16 cellular contexts compared by ENCODE assay signal in genomic region chr17:3986270-3986938, GRCh38. TPM values are rescaled to one million over a fixed set of nuclear protein-coding genes. Genes with fewer than 3 reads are reported as not detected.
A peak's percentile ranks its signal among the peaks of the same experiment; 100 is the strongest.
DNase-seq lines count a peak whose midpoint lies in the region; ATAC-seq and TF ChIP-seq lines count a peak whose summit lies in the region.
"Had no signal": no experiment of that assay in that cellular context is flagged by ENCODE, and none has a peak within 500 bp of the region (broad histone marks: within the 10 kb centered on the region; RNA-seq: fewer than 3 reads in every experiment).

No MANE protein-coding gene starts in this region.

- no peak overlapping the region for H2AFZ ChIP-seq in smooth muscle cell (ENCODE audit: low read depth)

- no peaks in the 10 kb centered on the region for H3K36me3 Mint-ChIP-seq in activated B cell treated with CpG ODN at 0.5 μM for 24 hours (ENCODE audit: low read depth)
- H3K36me3 Mint-ChIP-seq: activated naive CD4-positive, alpha-beta T cell treated with anti-CD3 and anti-CD28 coated beads, Interleukin-2, amount 50 U/mL, for 72 hours; natural killer cell treated with Interleukin-12 subunit alpha and Interleukin-12 subunit beta and Interleukin-15 and Interleukin-18, amount 100 ng/mL, for 72 hours had no signal

- no peak for TF ChIP-seq EP300 in upper lobe of left lung (IDR thresholded peaks at IDR 0.05)

- H3F3A ChIP-seq in smooth muscle cell (ENCODE audit: low read depth) = no peaks in the 10 kb centered on the region

- H4K20me1 ChIP-seq in smooth muscle cell (ENCODE audit: low read depth) = no peaks in the 10 kb centered on the region

- 32 to 66% methylated on average over 6 to 16 of the region's 16 CpGs for WGBS in upper lobe of left lung, 2 donors
- 81% methylated on average over 16 of the region's 16 CpGs for WGBS in smooth muscle cell (ENCODE audit: low lambda C conversion rate)

- peaks cover 8% of the 10 kb centered on the region for H3K4me1 Mint-ChIP-seq in activated B cell treated with CpG ODN at 0.5 μM for 24 hours

- no peak overlapping the region for H3K27ac Mint-ChIP-seq in activated B cell treated with CpG ODN at 0.5 μM for 24 hours
- H3K27ac Mint-ChIP-seq: activated naive CD4-positive, alpha-beta T cell treated with anti-CD3 and anti-CD28 coated beads, Interleukin-2, amount 50 U/mL, for 72 hours; natural killer cell treated with Interleukin-12 subunit alpha and Interleukin-12 subunit beta and Interleukin-15 and Interleukin-18, amount 100 ng/mL, for 72 hours had no signal

- no peak overlapping the region for H3K9ac ChIP-seq in smooth muscle cell (ENCODE audit: low read depth)

- no peaks in the 10 kb centered on the region for H3K36me3 ChIP-seq in left ventricle myocardium inferior
- no peaks in the 10 kb centered on the region for H3K36me3 ChIP-seq in upper lobe of left lung
- no peaks in the 10 kb centered on the region for H3K36me3 ChIP-seq in BE2C
- no peaks in the 10 kb centered on the region for H3K36me3 ChIP-seq in smooth muscle cell (ENCODE audit: low read depth)

- H3K9me3 Mint-ChIP-seq in activated B cell treated with CpG ODN at 0.5 μM for 24 hours = no peaks in the 10 kb centered on the region
- H3K9me3 Mint-ChIP-seq: activated naive CD4-positive, alpha-beta T cell treated with anti-CD3 and anti-CD28 coated beads, Interleukin-2, amount 50 U/mL, for 72 hours; natural killer cell treated with Interleukin-12 subunit alpha and Interleukin-12 subunit beta and Interleukin-15 and Interleukin-18, amount 100 ng/mL, for 72 hours had no signal

- H3K4me3 ChIP-seq in left ventricle myocardium inferior (no peak overlapping the region), upper lobe of left lung (no peak overlapping the region), BE2C (ENCODE audit: low read depth, low read length) (no peak overlapping the region), smooth muscle cell (no peak overlapping the region)

- peaks cover 49% of the 10 kb centered on the region for H3K4me1 ChIP-seq in left ventricle myocardium inferior
- peaks cover 25 to 41% (median 34%) of the 10 kb centered on the region in 4 donors for H3K4me1 ChIP-seq in upper lobe of left lung
- no peaks in the 10 kb centered on the region for H3K4me1 ChIP-seq in BE2C
- no peaks in the 10 kb centered on the region for H3K4me1 ChIP-seq in smooth muscle cell (ENCODE audit: low read depth)

- H3K4me3 Mint-ChIP-seq in activated B cell treated with CpG ODN at 0.5 μM for 24 hours = no peak overlapping the region
- H3K4me3 Mint-ChIP-seq: natural killer cell treated with Interleukin-12 subunit alpha and Interleukin-12 subunit beta and Interleukin-15 and Interleukin-18, amount 100 ng/mL, for 72 hours had no signal

- DNase-seq in left ventricle myocardium inferior = no peak
- no peak for DNase-seq in left cardiac atrium
- no peak for DNase-seq in activated B cell treated with CpG ODN at 0.5 μM for 24 hours
- DNase-seq in kidney tubule cell (ENCODE audit: low spot score) = peak; percentile 32
- DNase-seq in upper lobe of left lung = no peak
- no peak for DNase-seq in BE2C
- DNase-seq in OCI-M1 (lab: John Stamatoyannopoulos, UW) = no peak
- no peak for DNase-seq in smooth muscle cell (lab: John Stamatoyannopoulos, UW; ENCODE audit: unreplicated experiment)
- DNase-seq: Calu3; KBM-7; NCI-H446 treated with DMSO at 0.1 percent for 48 hours; PC-3; stimulated activated naive CD4-positive, alpha-beta T cell treated with Interleukin-2 at 50 U/mL for 16 hours had no signal

- POLR2A ChIA-PET in activated B cell treated with CpG ODN at 0.5 μM for 24 hours (lab: Charles Lee) = interaction anchor here (0.6 kb wide), 1 partner anchor 66 kb away, joined by 6 read pairs; no protein-coding TSS in a partner anchor

- H3K27me3 Mint-ChIP-seq in activated B cell treated with CpG ODN at 0.5 μM for 24 hours = peaks cover 2% of the 10 kb centered on the region

- CTCF ChIA-PET in activated B cell treated with CpG ODN at 0.5 μM for 24 hours (lab: Charles Lee) = no interaction called here

- no peak for TF ChIP-seq POLR2A in upper lobe of left lung (IDR thresholded peaks at IDR 0.05)

- H3K27me3 ChIP-seq in left ventricle myocardium inferior (ENCODE audit: low read depth) (no peaks in the 10 kb centered on the region), upper lobe of left lung (no peaks in the 10 kb centered on the region), BE2C (no peaks in the 10 kb centered on the region), smooth muscle cell (ENCODE audit: low read depth) (no peaks in the 10 kb centered on the region)

- ATAC-seq in left cardiac atrium (no peak), activated B cell treated with CpG ODN at 0.5 μM for 24 hours (ENCODE audit: low read depth) (peak; percentile 18), upper lobe of left lung (ENCODE audit: low FRiP score in 2 of 2) (no peak)
- ATAC-seq: activated naive CD4-positive, alpha-beta T cell treated with anti-CD3 and anti-CD28 coated beads, Interleukin-2, amount 50 U/mL, for 72 hours; PC-3 had no signal

- no peak overlapping the region for H3K4me2 ChIP-seq in smooth muscle cell

- no peak for TF ChIP-seq CTCF in left ventricle myocardium inferior (IDR thresholded peaks at IDR 0.05; ENCODE audit: borderline replicate concordance)
- no peak for TF ChIP-seq CTCF in activated B cell treated with CpG ODN at 0.5 μM for 24 hours (IDR thresholded peaks at IDR 0.05)
- no peak for TF ChIP-seq CTCF in upper lobe of left lung (IDR thresholded peaks at IDR 0.05)
- no peak for TF ChIP-seq CTCF in BE2C (IDR thresholded peaks at IDR 0.05; ENCODE audit: low read depth, low read length)
- no peak for TF ChIP-seq CTCF in smooth muscle cell (IDR thresholded peaks at IDR 0.05; ENCODE audit: borderline replicate concordance, insufficient read depth, poor library complexity, severe bottlenecking)

- H3K79me2 ChIP-seq in smooth muscle cell (ENCODE audit: low read depth) = no peaks in the 10 kb centered on the region

- intact Hi-C loops in left ventricle myocardium inferior (cut with micrococcal nuclease) (no loop called here), left cardiac atrium (cut with DNase I) (no loop called here), activated B cell treated with CpG ODN at 0.5 μM for 24 hours (cut with micrococcal nuclease) (no loop called here)

- peak overlapping the region; percentile 63 for H3K27ac ChIP-seq in left ventricle myocardium inferior (replicated peaks)
- H3K27ac ChIP-seq in upper lobe of left lung = peak overlapping the region; percentile 35 to 76 (median 46)
- no peak overlapping the region for H3K27ac ChIP-seq in smooth muscle cell (ENCODE audit: low read depth)
- H3K27ac ChIP-seq: epithelial cell of prostate had no signal

- H3K9me3 ChIP-seq in left ventricle myocardium inferior (replicated peaks) (no peaks in the 10 kb centered on the region), upper lobe of left lung (no peaks in the 10 kb centered on the region), BE2C (no peaks in the 10 kb centered on the region), smooth muscle cell (replicated peaks; ENCODE audit: low read depth) (no peaks in the 10 kb centered on the region)

RNA-seq across cellular contexts. Expression of gene ATP2A3, which starts 22.2 kb away (rescaled TPM):
- total RNA-seq in left ventricle myocardium inferior (8.6 TPM), left cardiac atrium (10 to 100 TPM in 1 of 2 donors, 1 to 10 TPM in 1; 8.6 to 12.0 TPM), activated B cell treated with CpG ODN at 0.5 μM for 24 hours (458 and 541 TPM in 2 replicates), upper lobe of left lung (10 to 100 TPM; 27.9 to 82.8 (median 41.4) TPM), smooth muscle cell (2.9 and 4.2 TPM in 2 replicates)
- 1.1 TPM for polyA plus RNA-seq in BE2C (2012; ENCODE audit: insufficient read depth, insufficient read length, low read depth)
- polyA plus RNA-seq in smooth muscle cell = 4.7 and 7.8 TPM in 2 replicates
